In genomic region chr7:34675749-34676374, GRCh38 we compare ENCODE assay signal across 8 cellular contexts. TPM values are rescaled to one million over a fixed set of nuclear protein-coding genes. Genes with fewer than 3 reads are reported as not detected.
DNase-seq lines count a peak whose midpoint lies in the region; ATAC-seq lines count a peak whose summit lies in the region.

No MANE protein-coding gene starts in this region.

- no peaks in the 10 kb centered on the region for H3K27me3 ChIP-seq in neuron (ENCODE audit: insufficient read depth, low read length)

- H3K36me3 ChIP-seq in neuron (ENCODE audit: insufficient read depth, low read length), result no peaks in the 10 kb centered on the region

- peak; percentile 18 to 24 for DNase-seq in activated T-cell treated with anti-CD3 and anti-CD28 coated beads, Interleukin-2, amount 50 U/mL, for 48 hours
- DNase-seq in activated T-cell treated with anti-CD3 and anti-CD28 coated beads for 4 hours, result no peak
- peak; percentile 34 for DNase-seq in H4 (ENCODE audit: low spot score)
- DNase-seq in NCI-H1092 (lab: John Stamatoyannopoulos, UW), result peak; percentile 7
- peak; percentile 36 for DNase-seq in cerebellum (ENCODE audit: low spot score)
- DNase-seq in NCI-H510A treated with DMSO at 0.1 percent for 48 hours (lab: John Stamatoyannopoulos, UW), result no peak

- no peak overlapping the region for H3K4me3 ChIP-seq in neuron (ENCODE audit: low read length)

- H3K9me3 ChIP-seq in neuron (ENCODE audit: low read length), result no peaks in the 10 kb centered on the region

- peak overlapping the region; percentile 48 for H2AFZ ChIP-seq in neuron (ENCODE audit: low read depth, low read length)

- peaks cover 15% of the 10 kb centered on the region for H3K4me1 ChIP-seq in neuron (ENCODE audit: insufficient read depth, low read length)

- ATAC-seq in HG03045 (IDR thresholded peaks at IDR 0.05; ENCODE audit: unreplicated experiment), result no peak

RNA-seq across cellular contexts. Expression of gene NPSR1, which starts 17.8 kb away (rescaled TPM):
- total RNA-seq in H4 (2014; rRNA removed; shearing (Covaris generic)), result not detected in 2 replicates
- 4.4 TPM for total RNA-seq in cerebellum

Comparison
In these comparisons a context has a peak if more than half of its experiments do, and no peak if none do; other contexts are left out.
1. DNase-seq: peak in activated T-cell treated with anti-CD3 and anti-CD28 coated beads, Interleukin-2, amount 50 U/mL, for 48 hours (2 of 2), H4 (single experiment), NCI-H1092 (single experiment) and cerebellum (single experiment); none in activated T-cell treated with anti-CD3 and anti-CD28 coated beads for 4 hours (single experiment) and NCI-H510A treated with DMSO at 0.1 percent for 48 hours (single experiment).